ENCODE assay signal across 26 cellular contexts in genomic region chr1:143652187-143652586, GRCh38.
DNase-seq lines count a peak whose midpoint lies in the region; ATAC-seq, FAIRE-seq and TF ChIP-seq lines count a peak whose summit lies in the region.
"Had no signal": no experiment of that assay in that cellular context is flagged by ENCODE, and none has a peak within 500 bp of the region (broad histone marks: within the 10 kb centered on the region; RNA-seq: fewer than 3 reads in every experiment).

No MANE protein-coding gene starts in this region.

- H3K27me3 Mint-ChIP-seq in activated CD4-positive, alpha-beta T cell treated with anti-CD3 and anti-CD28 coated beads, Interleukin-2, amount 10 ng/mL, durations not matched to agents 7 days and 5 days, result peaks cover 70% of the 10 kb centered on the region
- peaks cover 71 to 75% of the 10 kb centered on the region in 2 donors for H3K27me3 Mint-ChIP-seq in stimulated activated naive B cell treated with anti-CD40 and anti-IgM and Interleukin-4, amounts not matched to agents 10 μg/mL and 1 μg/mL and 100 μg/mL, for 72 hours

- H3K4me1 ChIP-seq in kidney (ENCODE audit: control insufficient read depth in 1 of 2, insufficient read depth in 1 of 2, low read depth in 1 of 2, low read length in 2 of 2), result no peaks in the 10 kb centered on the region
- H3K4me1 ChIP-seq: HAP-1 had no signal

- POLR2A ChIA-PET in activated CD4-positive, alpha-beta T cell treated with anti-CD3 and anti-CD28 coated beads, Interleukin-2, amount 10 ng/mL, durations not matched to agents 7 days and 5 days (lab: Charles Lee), result no interaction called here

- no peak overlapping the region for H3K27ac ChIP-seq in kidney (ENCODE audit: low read depth in 2 of 2, low read length in 2 of 2)
- H3K27ac ChIP-seq: 22Rv1, BLaER1, C4-2B had no signal

- intact Hi-C loops in kidney (cut with DNase I), result no loop called here

- no peaks in the 10 kb centered on the region for H3K9me3 ChIP-seq in kidney (ENCODE audit: control insufficient read depth in 1 of 2, low read length in 2 of 2)
- H3K9me3 ChIP-seq: Caco-2, HAP-1 had no signal

- CTCF ChIA-PET in activated CD4-positive, alpha-beta T cell treated with anti-CD3 and anti-CD28 coated beads, Interleukin-2, amount 10 ng/mL, durations not matched to agents 7 days and 5 days (lab: Charles Lee), result no interaction called here

- H3K36me3 ChIP-seq in kidney (ENCODE audit: control insufficient read depth in 1 of 2, insufficient read depth in 2 of 2, low read length in 2 of 2), result no peaks in the 10 kb centered on the region
- H3K36me3 ChIP-seq: BLaER1, HAP-1 had no signal

- TF ChIP-seq CTCF in kidney (IDR thresholded peaks at IDR 0.05; ENCODE audit: borderline replicate concordance, extremely low read depth, insufficient read depth), result no peak

- H3K9ac ChIP-seq in kidney (ENCODE audit: low read length in 2 of 2), result no peak overlapping the region
- H3K9ac ChIP-seq: BLaER1 had no signal

- peak overlapping the region; percentile 52 for H3K27ac Mint-ChIP-seq in activated CD4-positive, alpha-beta T cell treated with anti-CD3 and anti-CD28 coated beads, Interleukin-2, amount 10 ng/mL, durations not matched to agents 7 days and 5 days
- peak overlapping the region; percentile 65 for H3K27ac Mint-ChIP-seq in stimulated activated naive B cell treated with anti-CD40 and anti-IgM and Interleukin-4, amounts not matched to agents 10 μg/mL and 1 μg/mL and 100 μg/mL, for 72 hours
- H3K27ac Mint-ChIP-seq: B cell; CD4-positive, CD25-positive, alpha-beta regulatory T cell; CD8-positive, alpha-beta T cell; HFFc6 had no signal

- peaks cover 3% of the 10 kb centered on the region for H3K36me3 Mint-ChIP-seq in activated CD4-positive, alpha-beta T cell treated with anti-CD3 and anti-CD28 coated beads, Interleukin-2, amount 10 ng/mL, durations not matched to agents 7 days and 5 days (ENCODE audit: low read depth)
- H3K36me3 Mint-ChIP-seq in stimulated activated naive B cell treated with anti-CD40 and anti-IgM and Interleukin-4, amounts not matched to agents 10 μg/mL and 1 μg/mL and 100 μg/mL, for 72 hours, result peaks cover 0 to 4% of the 10 kb centered on the region in 2 donors
- H3K36me3 Mint-ChIP-seq: CD8-positive, alpha-beta T cell had no signal

- no peak for FAIRE-seq in kidney (lab: Jason Lieb, UNC)
- FAIRE-seq: A204.1, D721Med, GM12878, GM19239, H54 had no signal

- H3K4me3 ChIP-seq in kidney (ENCODE audit: low read length in 2 of 2), result no peak overlapping the region
- H3K4me3 ChIP-seq: BLaER1, GM12878, HAP-1 had no signal

- no peak for ATAC-seq in stimulated activated naive B cell treated with anti-CD40 and anti-IgM and Interleukin-4, amounts not matched to agents 10 μg/mL and 1 μg/mL and 100 μg/mL, for 72 hours (replicated peaks)
- no peak for ATAC-seq in HG03280 (IDR thresholded peaks at IDR 0.05; ENCODE audit: unreplicated experiment)
- ATAC-seq: CD8-positive, alpha-beta T cell; GM12878 had no signal

- H3K9me3 Mint-ChIP-seq in activated CD4-positive, alpha-beta T cell treated with anti-CD3 and anti-CD28 coated beads, Interleukin-2, amount 10 ng/mL, durations not matched to agents 7 days and 5 days, result peaks cover 7% of the 10 kb centered on the region
- peaks cover 14 to 16% of the 10 kb centered on the region in 2 donors for H3K9me3 Mint-ChIP-seq in stimulated activated naive B cell treated with anti-CD40 and anti-IgM and Interleukin-4, amounts not matched to agents 10 μg/mL and 1 μg/mL and 100 μg/mL, for 72 hours
- H3K9me3 Mint-ChIP-seq: HFFc6 had no signal

- H3K4me3 Mint-ChIP-seq in activated CD4-positive, alpha-beta T cell treated with anti-CD3 and anti-CD28 coated beads, Interleukin-2, amount 10 ng/mL, durations not matched to agents 7 days and 5 days, result no peak overlapping the region
- H3K4me3 Mint-ChIP-seq in stimulated activated naive B cell treated with anti-CD40 and anti-IgM and Interleukin-4, amounts not matched to agents 10 μg/mL and 1 μg/mL and 100 μg/mL, for 72 hours, result no peak overlapping the region
- H3K4me3 Mint-ChIP-seq: B cell; CD4-positive, CD25-positive, alpha-beta regulatory T cell; CD8-positive, alpha-beta T cell; HFFc6 had no signal

- no peaks in the 10 kb centered on the region for H3K4me1 Mint-ChIP-seq in activated CD4-positive, alpha-beta T cell treated with anti-CD3 and anti-CD28 coated beads, Interleukin-2, amount 10 ng/mL, durations not matched to agents 7 days and 5 days
- H3K4me1 Mint-ChIP-seq in stimulated activated naive B cell treated with anti-CD40 and anti-IgM and Interleukin-4, amounts not matched to agents 10 μg/mL and 1 μg/mL and 100 μg/mL, for 72 hours, result no peaks in the 10 kb centered on the region
- H3K4me1 Mint-ChIP-seq: B cell; CD4-positive, CD25-positive, alpha-beta regulatory T cell had no signal

- no peak for DNase-seq in activated CD4-positive, alpha-beta T cell treated with anti-CD3 and anti-CD28 coated beads, Interleukin-2, amount 10 ng/mL, durations not matched to agents 7 days and 5 days
- DNase-seq in activated CD4-positive, alpha-beta T cell treated with anti-CD3 and anti-CD28 coated beads, Interleukin-2, amount 50 U/mL, for 1 hour, result no peak
- DNase-seq in kidney (peak; percentile 69), NCI-H2107 (lab: John Stamatoyannopoulos, UW) (no peak), mucosa of gallbladder (ENCODE audit: low spot score) (no peak)
- DNase-seq in stimulated activated naive B cell treated with anti-CD40 and anti-IgM and Interleukin-4, amounts not matched to agents 10 μg/mL and 1 μg/mL and 100 μg/mL, for 72 hours, result no peak
- DNase-seq: Caco-2; CD4-positive, CD25-positive, alpha-beta regulatory T cell; CD8-positive, alpha-beta T cell; DMS 273 treated with DMSO at 0.1 percent for 48 hours; DMS79; EL; GDM1; GOT3; HFFc6 had no signal
